11 cellular contexts compared by ENCODE assay signal in genomic region chr7:70432567-70433001, GRCh38.
A peak's percentile ranks its signal among the peaks of the same experiment; 100 is the strongest.
DNase-seq lines count a peak whose midpoint lies in the region; ATAC-seq and TF ChIP-seq lines count a peak whose summit lies in the region.
"Had no signal": no experiment of that assay in that cellular context is flagged by ENCODE, and none has a peak within 500 bp of the region (broad histone marks: within the 10 kb centered on the region; RNA-seq: fewer than 3 reads in every experiment).

No MANE protein-coding gene starts in this region.

- no peak overlapping the region for H3K27ac ChIP-seq in Karpas-422 (ENCODE audit: low read length)
- H3K27ac ChIP-seq: right atrium auricular region had no signal

- peak overlapping the region; percentile 22 for H3K4me3 Mint-ChIP-seq in glutamatergic neuron (ENCODE audit: unreplicated experiment)
- no peak overlapping the region for H3K4me3 Mint-ChIP-seq in immature natural killer cell

- H3K9me3 ChIP-seq in Karpas-422 (ENCODE audit: low read length) = no peaks in the 10 kb centered on the region
- H3K9me3 ChIP-seq: right atrium auricular region had no signal

- DNase-seq in DMS 273 treated with DMSO at 0.1 percent for 48 hours (lab: John Stamatoyannopoulos, UW) (peak; percentile 98), NCI-H187 (lab: John Stamatoyannopoulos, UW) (peak; percentile 89 to 94), NCI-H526 (lab: John Stamatoyannopoulos, UW) (peak; percentile 93 to 96), glutamatergic neuron (peak; percentile 42), Karpas-422 (no peak), NCI-H2227 treated with DMSO at 0.1 percent for 48 hours (lab: John Stamatoyannopoulos, UW) (no peak), immature natural killer cell (no peak)
- DNase-seq: H7, NCI-H2171 had no signal

- H3K9ac ChIP-seq in Karpas-422 (ENCODE audit: low read length) = no peak overlapping the region

- H3K4me1 ChIP-seq in Karpas-422 (ENCODE audit: low read length) = peaks cover 40% of the 10 kb centered on the region
- H3K4me1 ChIP-seq: right atrium auricular region had no signal

- no peaks in the 10 kb centered on the region for H3K36me3 Mint-ChIP-seq in glutamatergic neuron (ENCODE audit: unreplicated experiment)
- peaks cover 0 to 3% (median 0%) of the 10 kb centered on the region in 3 donors for H3K36me3 Mint-ChIP-seq in immature natural killer cell

- no peak for TF ChIP-seq CTCF in glutamatergic neuron (IDR thresholded peaks at IDR 0.05; ENCODE audit: partially characterized antibody, unreplicated experiment)

- ATAC-seq in HG02610 (IDR thresholded peaks at IDR 0.05; ENCODE audit: unreplicated experiment) = no peak

- H3K27me3 Mint-ChIP-seq in glutamatergic neuron (ENCODE audit: unreplicated experiment) = peaks cover 4% of the 10 kb centered on the region
- H3K27me3 Mint-ChIP-seq in immature natural killer cell (ENCODE audit: low read depth in 3 of 3) = peaks cover 2 to 3% (median 2%) of the 10 kb centered on the region in 3 donors

- H3K27ac Mint-ChIP-seq in glutamatergic neuron (ENCODE audit: unreplicated experiment) (no peak overlapping the region), immature natural killer cell (no peak overlapping the region)

- H3K9me3 Mint-ChIP-seq in glutamatergic neuron (ENCODE audit: unreplicated experiment) = peaks cover 4% of the 10 kb centered on the region
- peaks cover 0 to 2% (median 0%) of the 10 kb centered on the region in 6 donors for H3K9me3 Mint-ChIP-seq in immature natural killer cell

- H3K4me1 Mint-ChIP-seq in glutamatergic neuron (ENCODE audit: low read depth, unreplicated experiment) = peaks cover 34% of the 10 kb centered on the region
- H3K4me1 Mint-ChIP-seq in immature natural killer cell = peaks cover 0 to 3% of the 10 kb centered on the region in 2 donors

- no peaks in the 10 kb centered on the region for H3K9me2 ChIP-seq in Karpas-422 (replicated peaks; ENCODE audit: insufficient read depth, low read length)

- no peaks in the 10 kb centered on the region for H3K27me3 ChIP-seq in Karpas-422 (ENCODE audit: low read length)
- H3K27me3 ChIP-seq: right atrium auricular region had no signal

- no peak overlapping the region for H3K4me3 ChIP-seq in Karpas-422 (ENCODE audit: low read length)
- H3K4me3 ChIP-seq: right atrium auricular region had no signal

- no peaks in the 10 kb centered on the region for H3K79me2 ChIP-seq in Karpas-422 (ENCODE audit: low read length)

- H2AFZ ChIP-seq in Karpas-422 (ENCODE audit: low read length) = no peak overlapping the region

- no peak overlapping the region for H3K4me2 ChIP-seq in Karpas-422 (ENCODE audit: low read depth, low read length, poor library complexity, severe bottlenecking)

- no peaks in the 10 kb centered on the region for H3K36me3 ChIP-seq in Karpas-422 (ENCODE audit: insufficient read depth, low read length)
- H3K36me3 ChIP-seq: right atrium auricular region had no signal

- no peaks in the 10 kb centered on the region for H4K20me1 ChIP-seq in Karpas-422 (ENCODE audit: insufficient read depth, low read depth, low read length)

Comparison
In these comparisons a context has a peak if more than half of its experiments do, and no peak if none do; other contexts are left out.
1. DNase-seq: peak in DMS 273 treated with DMSO at 0.1 percent for 48 hours (single experiment), NCI-H187 (2 of 2), NCI-H526 (2 of 2) and glutamatergic neuron (single experiment); none in Karpas-422 (single experiment), NCI-H2227 treated with DMSO at 0.1 percent for 48 hours (single experiment) and immature natural killer cell (0 of 3).